9 cellular contexts compared by ENCODE assay signal in genomic region chr9:136728548-136729123, GRCh38. TPM values are rescaled to one million over a fixed set of nuclear protein-coding genes. Genes with fewer than 3 reads are reported as not detected.
DNase-seq lines count a peak whose midpoint lies in the region; ATAC-seq and TF ChIP-seq lines count a peak whose summit lies in the region.
"Had no signal": no experiment of that assay in that cellular context is flagged by ENCODE, and none has a peak within 500 bp of the region (broad histone marks: within the 10 kb centered on the region; RNA-seq: fewer than 3 reads in every experiment).

No MANE protein-coding gene starts in this region.

- H3K27me3 Mint-ChIP-seq in activated CD4-positive, alpha-beta T cell treated with anti-CD3 and anti-CD28 coated beads for 36 hours: no peaks in the 10 kb centered on the region

- DNase-seq in activated CD4-positive, alpha-beta T cell treated with anti-CD3 and anti-CD28 coated beads for 36 hours: peak; percentile 39
- DNase-seq in activated CD4-positive, alpha-beta T cell treated with anti-CD3 and anti-CD28 coated beads, Interleukin-2, amount 50 U/mL, for 4 hours: no peak
- DNase-seq in RWPE2 (ENCODE audit: low spot score): no peak
- DNase-seq in epidermal melanocyte (ENCODE audit: insufficient read length, low spot score): peak; percentile 61
- DNase-seq in NK-92 (lab: John Stamatoyannopoulos, UW; ENCODE audit: unreplicated experiment): no peak
- DNase-seq in activated CD4-positive, alpha-beta T cell treated with anti-CD3 and anti-CD28 coated beads for 4 hours: no peak

- POLR2A ChIA-PET in activated CD4-positive, alpha-beta T cell treated with anti-CD3 and anti-CD28 coated beads for 36 hours (lab: Charles Lee): interaction anchor here (0.6 to 1.2 kb wide), 9 partner anchors 9 to 480 kb away, joined by 3 to 8 read pairs (median 4); no protein-coding TSS in a partner anchor

- H3K27ac Mint-ChIP-seq in activated CD4-positive, alpha-beta T cell treated with anti-CD3 and anti-CD28 coated beads for 36 hours: no peak overlapping the region

- H3K4me3 ChIP-seq in RWPE2 (ENCODE audit: severe bottlenecking) (peak overlapping the region; percentile 63), muscle layer of duodenum (ENCODE audit: low read depth in 1 of 2, low read length in 2 of 2) (peak overlapping the region; percentile 50 to 94)

- H3K36me3 ChIP-seq in RWPE2 (ENCODE audit: low read depth): peaks cover 34% of the 10 kb centered on the region
- H3K36me3 ChIP-seq in muscle layer of duodenum (ENCODE audit: control insufficient read depth in 1 of 2, insufficient read depth in 2 of 2, low read length in 2 of 2): peaks cover 20 to 23% of the 10 kb centered on the region in 2 donors

- intact Hi-C loops in activated CD4-positive, alpha-beta T cell treated with anti-CD3 and anti-CD28 coated beads for 36 hours (cut with DNase I, micrococcal nuclease): loop anchor here (1.0 to 5.0 kb wide), 13 partner anchors 27 to 513 kb away; partner anchors contain the start of genes AGPAT2 (in 1 of the 2), ENTR1 (in 1 of the 2), FBXW5 (in 1 of the 2) and INPP5E (in 1 of the 2)

- H3K36me3 Mint-ChIP-seq in activated CD4-positive, alpha-beta T cell treated with anti-CD3 and anti-CD28 coated beads for 36 hours (ENCODE audit: low read depth): peaks cover 37% of the 10 kb centered on the region

- no peaks in the 10 kb centered on the region for H3K9me3 Mint-ChIP-seq in activated CD4-positive, alpha-beta T cell treated with anti-CD3 and anti-CD28 coated beads for 36 hours (ENCODE audit: low read depth)

- H3K9me3 ChIP-seq in RWPE2 (ENCODE audit: severe bottlenecking) (no peaks in the 10 kb centered on the region), muscle layer of duodenum (ENCODE audit: control insufficient read depth in 1 of 2, low read length in 2 of 2) (no peaks in the 10 kb centered on the region)

- CTCF ChIA-PET in activated CD4-positive, alpha-beta T cell treated with anti-CD3 and anti-CD28 coated beads for 36 hours (lab: Charles Lee): interaction anchor here (0.6 to 2.1 kb wide), 15 partner anchors 9 to 342 kb away, joined by 3 to 7 read pairs (median 4); partner anchors contain the start of gene SAPCD2

- H3K4me1 ChIP-seq in RWPE2 (ENCODE audit: insufficient read depth, poor library complexity, severe bottlenecking) (peaks cover 8% of the 10 kb centered on the region), muscle layer of duodenum (ENCODE audit: control insufficient read depth in 1 of 2, insufficient read depth in 2 of 2, low read length in 2 of 2) (peaks cover 13 to 33% of the 10 kb centered on the region in 2 donors)

- H3K27me3 ChIP-seq in RWPE2 (ENCODE audit: insufficient read depth, poor library complexity, severe bottlenecking) (no peaks in the 10 kb centered on the region), muscle layer of duodenum (ENCODE audit: low read depth, low read length) (no peaks in the 10 kb centered on the region)

- H3K27ac ChIP-seq in RWPE2 (ENCODE audit: poor library complexity, severe bottlenecking): peak overlapping the region; percentile 68
- no peak overlapping the region for H3K27ac ChIP-seq in muscle layer of duodenum (ENCODE audit: low read length)

- peaks cover 39% of the 10 kb centered on the region for H3K4me1 Mint-ChIP-seq in activated CD4-positive, alpha-beta T cell treated with anti-CD3 and anti-CD28 coated beads for 36 hours

- H3K4me3 Mint-ChIP-seq in activated CD4-positive, alpha-beta T cell treated with anti-CD3 and anti-CD28 coated beads for 36 hours: peak overlapping the region; percentile 100

- ATAC-seq in activated CD4-positive, alpha-beta T cell treated with anti-CD3 and anti-CD28 coated beads for 36 hours: peak; percentile 10
- ATAC-seq in HG02678 (IDR thresholded peaks at IDR 0.05; ENCODE audit: unreplicated experiment): peak; percentile 25
- ATAC-seq in RWPE2 (ENCODE audit: low read depth): peak; percentile 42

- peak; percentile 23 for TF ChIP-seq CTCF in RWPE2 (IDR thresholded peaks at IDR 0.05; ENCODE audit: poor library complexity, severe bottlenecking)

RNA-seq across cellular contexts. Expression of gene LCN10, which starts 14.1 kb away (rescaled TPM):
- total RNA-seq in activated CD4-positive, alpha-beta T cell treated with anti-CD3 and anti-CD28 coated beads for 36 hours: 1 to 10 TPM in 1 of 2 experiments, under 1 TPM in 1; 0.71 to 1.2 TPM
- total RNA-seq: glomerular endothelial cell had no signal

RNA-seq across cellular contexts. Expression of gene DIPK1B, which starts 16.3 kb away (rescaled TPM):
- under 1 TPM; 0.21 to 0.25 TPM for total RNA-seq in activated CD4-positive, alpha-beta T cell treated with anti-CD3 and anti-CD28 coated beads for 36 hours

RNA-seq across cellular contexts. Expression of gene LCN6, which starts 19.7 kb away (rescaled TPM):
- not detected for total RNA-seq in activated CD4-positive, alpha-beta T cell treated with anti-CD3 and anti-CD28 coated beads for 36 hours
- total RNA-seq: glomerular endothelial cell had no signal

RNA-seq across cellular contexts. Expression of gene LCN8, which starts 29.4 kb away (rescaled TPM):
- total RNA-seq in activated CD4-positive, alpha-beta T cell treated with anti-CD3 and anti-CD28 coated beads for 36 hours: not detected
- total RNA-seq: glomerular endothelial cell had no signal

RNA-seq across cellular contexts. Expression of gene LCN15, which starts 35.7 kb away (rescaled TPM):
- total RNA-seq in activated CD4-positive, alpha-beta T cell treated with anti-CD3 and anti-CD28 coated beads for 36 hours: not detected

Comparison
In these comparisons a context has a peak if more than half of its experiments do, and no peak if none do; other contexts are left out.
1. DNase-seq: peak in activated CD4-positive, alpha-beta T cell treated with anti-CD3 and anti-CD28 coated beads for 36 hours (single experiment) and epidermal melanocyte (single experiment); none in activated CD4-positive, alpha-beta T cell treated with anti-CD3 and anti-CD28 coated beads, Interleukin-2, amount 50 U/mL, for 4 hours (0 of 2), RWPE2 (single experiment), NK-92 (single experiment) and activated CD4-positive, alpha-beta T cell treated with anti-CD3 and anti-CD28 coated beads for 4 hours (0 of 2).
2. Peak in every context shown above with its lines, with median percentiles within 50 percentile points of each other: ATAC-seq.